ENCODE assay signal across 1 cellular context in the genomic region with DNA sequence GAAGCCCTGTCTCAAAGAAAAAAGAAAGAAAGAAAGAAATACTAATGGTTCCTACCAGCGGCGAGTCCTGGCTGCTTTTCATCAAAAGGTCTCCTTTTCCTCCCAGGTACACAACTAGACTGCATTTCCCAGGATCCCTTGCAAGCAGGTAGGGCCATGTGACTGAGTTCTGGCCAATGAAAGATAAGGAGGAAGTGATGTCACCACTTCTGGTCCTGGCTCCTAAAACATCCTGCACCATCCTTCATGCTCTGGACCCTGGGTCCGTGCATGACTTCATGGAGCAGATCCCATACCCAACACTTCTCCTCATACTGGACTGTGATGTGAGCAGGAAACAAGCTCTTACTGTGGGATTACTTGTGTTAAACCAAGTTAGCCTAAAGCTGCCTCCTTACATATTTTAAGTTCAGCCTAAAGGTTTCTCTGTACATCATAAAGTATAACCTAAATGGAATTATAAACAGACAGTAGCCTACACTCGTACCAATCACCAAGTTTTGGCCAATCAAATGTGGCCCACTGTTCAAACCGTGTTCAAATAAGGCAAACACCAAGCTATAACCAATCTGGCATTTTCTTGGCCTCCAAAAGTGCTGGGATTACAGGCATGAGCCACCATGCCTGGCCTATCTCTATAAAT.
TF ChIP-seq lines count a peak whose summit lies in the region.

No MANE protein-coding gene starts in this region.

TF ChIP-seq in K562, 482 proteins besides CTCF, POLR2A, EP300 and RAD21 (continued from another document and continues in another):
- TF ChIP-seq, protein P1, sequence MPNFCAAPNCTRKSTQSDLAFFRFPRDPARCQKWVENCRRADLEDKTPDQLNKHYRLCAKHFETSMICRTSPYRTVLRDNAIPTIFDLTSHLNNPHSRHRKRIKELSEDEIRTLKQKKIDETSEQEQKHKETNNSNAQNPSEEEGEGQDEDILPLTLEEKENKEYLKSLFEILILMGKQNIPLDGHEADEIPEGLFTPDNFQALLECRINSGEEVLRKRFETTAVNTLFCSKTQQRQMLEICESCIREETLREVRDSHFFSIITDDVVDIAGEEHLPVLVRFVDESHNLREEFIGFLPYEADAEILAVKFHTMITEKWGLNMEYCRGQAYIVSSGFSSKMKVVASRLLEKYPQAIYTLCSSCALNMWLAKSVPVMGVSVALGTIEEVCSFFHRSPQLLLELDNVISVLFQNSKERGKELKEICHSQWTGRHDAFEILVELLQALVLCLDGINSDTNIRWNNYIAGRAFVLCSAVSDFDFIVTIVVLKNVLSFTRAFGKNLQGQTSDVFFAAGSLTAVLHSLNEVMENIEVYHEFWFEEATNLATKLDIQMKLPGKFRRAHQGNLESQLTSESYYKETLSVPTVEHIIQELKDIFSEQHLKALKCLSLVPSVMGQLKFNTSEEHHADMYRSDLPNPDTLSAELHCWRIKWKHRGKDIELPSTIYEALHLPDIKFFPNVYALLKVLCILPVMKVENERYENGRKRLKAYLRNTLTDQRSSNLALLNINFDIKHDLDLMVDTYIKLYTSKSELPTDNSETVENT (CRISPR knock-in tag; IDR thresholded peaks at IDR 0.05) = no peak
- TF ChIP-seq ZNF41 (CRISPR knock-in tag; conservative IDR thresholded peaks at IDR 0.05) (no peak), CTBP1 (IDR thresholded peaks at IDR 0.05; ENCODE audit: borderline replicate concordance) (peak; percentile 15; the same call in 1 of the 2 replicates), NEUROD1 (IDR thresholded peaks at IDR 0.05; ENCODE audit: borderline replicate concordance, low read depth, low read length, partially characterized antibody) (peak; percentile 24), CBX1 (IDR thresholded peaks at IDR 0.05; ENCODE audit: low read depth) (no peak), NCOR1 (IDR thresholded peaks at IDR 0.05) (no peak), FOXK2 (conservative IDR thresholded peaks at IDR 0.05 in 1 of 2, IDR thresholded peaks at IDR 0.05 in 1 of 2; ENCODE audit: low read depth in 2 of 2) (no peak), ZNF79 (CRISPR knock-in tag; IDR thresholded peaks at IDR 0.05; ENCODE audit: low read depth) (no peak), RBM25 (IDR thresholded peaks at IDR 0.05; ENCODE audit: low read depth, low read length, severe bottlenecking) (peak; percentile 50), TRIM28 (IDR thresholded peaks at IDR 0.05) (0 out of 2 replicates have a peak, but pooled peaks have one; percentile 19), ZNF3 (CRISPR knock-in tag; IDR thresholded peaks at IDR 0.05) (no peak), ZEB2 (IDR thresholded peaks at IDR 0.05) (no peak), U2AF1 (optimal IDR thresholded peaks at IDR 0.05; ENCODE audit: low read depth, low read length) (no peak), TCF3 (CRISPR knock-in tag; IDR thresholded peaks at IDR 0.05) (no peak), ZNF445 (CRISPR knock-in tag; IDR thresholded peaks at IDR 0.05; ENCODE audit: low read depth) (no peak), U2AF2 (optimal IDR thresholded peaks at IDR 0.05; ENCODE audit: low read depth, low read length) (no peak), ZNF347 (CRISPR knock-in tag; IDR thresholded peaks at IDR 0.05; ENCODE audit: low read depth) (no peak), MBD2 (IDR thresholded peaks at IDR 0.05; ENCODE audit: borderline replicate concordance, low read depth) (peak; percentile 78), NFIX (CRISPR knock-in tag; IDR thresholded peaks at IDR 0.05; ENCODE audit: low read depth) (no peak), THRAP3 (IDR thresholded peaks at IDR 0.05; ENCODE audit: borderline replicate concordance) (no peak), ZNF695 (CRISPR knock-in tag; IDR thresholded peaks at IDR 0.05) (no peak), HDAC3 (IDR thresholded peaks at IDR 0.05; ENCODE audit: borderline replicate concordance, partially characterized antibody) (no peak), SPI1 (IDR thresholded peaks at IDR 0.05; ENCODE audit: borderline replicate concordance, low read depth, low read length) (peak; percentile 67; the same call in 1 of the 2 replicates), SMARCB1 (IDR thresholded peaks at IDR 0.05; ENCODE audit: insufficient read length, low read depth) (no peak)
- TF ChIP-seq, protein P2, sequence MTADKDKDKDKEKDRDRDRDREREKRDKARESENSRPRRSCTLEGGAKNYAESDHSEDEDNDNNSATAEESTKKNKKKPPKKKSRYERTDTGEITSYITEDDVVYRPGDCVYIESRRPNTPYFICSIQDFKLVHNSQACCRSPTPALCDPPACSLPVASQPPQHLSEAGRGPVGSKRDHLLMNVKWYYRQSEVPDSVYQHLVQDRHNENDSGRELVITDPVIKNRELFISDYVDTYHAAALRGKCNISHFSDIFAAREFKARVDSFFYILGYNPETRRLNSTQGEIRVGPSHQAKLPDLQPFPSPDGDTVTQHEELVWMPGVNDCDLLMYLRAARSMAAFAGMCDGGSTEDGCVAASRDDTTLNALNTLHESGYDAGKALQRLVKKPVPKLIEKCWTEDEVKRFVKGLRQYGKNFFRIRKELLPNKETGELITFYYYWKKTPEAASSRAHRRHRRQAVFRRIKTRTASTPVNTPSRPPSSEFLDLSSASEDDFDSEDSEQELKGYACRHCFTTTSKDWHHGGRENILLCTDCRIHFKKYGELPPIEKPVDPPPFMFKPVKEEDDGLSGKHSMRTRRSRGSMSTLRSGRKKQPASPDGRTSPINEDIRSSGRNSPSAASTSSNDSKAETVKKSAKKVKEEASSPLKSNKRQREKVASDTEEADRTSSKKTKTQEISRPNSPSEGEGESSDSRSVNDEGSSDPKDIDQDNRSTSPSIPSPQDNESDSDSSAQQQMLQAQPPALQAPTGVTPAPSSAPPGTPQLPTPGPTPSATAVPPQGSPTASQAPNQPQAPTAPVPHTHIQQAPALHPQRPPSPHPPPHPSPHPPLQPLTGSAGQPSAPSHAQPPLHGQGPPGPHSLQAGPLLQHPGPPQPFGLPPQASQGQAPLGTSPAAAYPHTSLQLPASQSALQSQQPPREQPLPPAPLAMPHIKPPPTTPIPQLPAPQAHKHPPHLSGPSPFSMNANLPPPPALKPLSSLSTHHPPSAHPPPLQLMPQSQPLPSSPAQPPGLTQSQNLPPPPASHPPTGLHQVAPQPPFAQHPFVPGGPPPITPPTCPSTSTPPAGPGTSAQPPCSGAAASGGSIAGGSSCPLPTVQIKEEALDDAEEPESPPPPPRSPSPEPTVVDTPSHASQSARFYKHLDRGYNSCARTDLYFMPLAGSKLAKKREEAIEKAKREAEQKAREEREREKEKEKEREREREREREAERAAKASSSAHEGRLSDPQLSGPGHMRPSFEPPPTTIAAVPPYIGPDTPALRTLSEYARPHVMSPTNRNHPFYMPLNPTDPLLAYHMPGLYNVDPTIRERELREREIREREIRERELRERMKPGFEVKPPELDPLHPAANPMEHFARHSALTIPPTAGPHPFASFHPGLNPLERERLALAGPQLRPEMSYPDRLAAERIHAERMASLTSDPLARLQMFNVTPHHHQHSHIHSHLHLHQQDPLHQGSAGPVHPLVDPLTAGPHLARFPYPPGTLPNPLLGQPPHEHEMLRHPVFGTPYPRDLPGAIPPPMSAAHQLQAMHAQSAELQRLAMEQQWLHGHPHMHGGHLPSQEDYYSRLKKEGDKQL (CRISPR knock-in tag; IDR thresholded peaks at IDR 0.05; ENCODE audit: borderline replicate concordance) = no peak
- TF ChIP-seq, protein P3, sequence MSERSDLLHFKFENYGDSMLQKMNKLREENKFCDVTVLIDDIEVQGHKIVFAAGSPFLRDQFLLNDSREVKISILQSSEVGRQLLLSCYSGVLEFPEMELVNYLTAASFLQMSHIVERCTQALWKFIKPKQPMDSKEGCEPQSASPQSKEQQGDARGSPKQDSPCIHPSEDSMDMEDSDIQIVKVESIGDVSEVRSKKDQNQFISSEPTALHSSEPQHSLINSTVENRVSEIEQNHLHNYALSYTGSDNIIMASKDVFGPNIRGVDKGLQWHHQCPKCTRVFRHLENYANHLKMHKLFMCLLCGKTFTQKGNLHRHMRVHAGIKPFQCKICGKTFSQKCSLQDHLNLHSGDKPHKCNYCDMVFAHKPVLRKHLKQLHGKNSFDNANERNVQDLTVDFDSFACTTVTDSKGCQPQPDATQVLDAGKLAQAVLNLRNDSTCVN (CRISPR knock-in tag; IDR thresholded peaks at IDR 0.05) = no peak
- TF ChIP-seq, protein P4, sequence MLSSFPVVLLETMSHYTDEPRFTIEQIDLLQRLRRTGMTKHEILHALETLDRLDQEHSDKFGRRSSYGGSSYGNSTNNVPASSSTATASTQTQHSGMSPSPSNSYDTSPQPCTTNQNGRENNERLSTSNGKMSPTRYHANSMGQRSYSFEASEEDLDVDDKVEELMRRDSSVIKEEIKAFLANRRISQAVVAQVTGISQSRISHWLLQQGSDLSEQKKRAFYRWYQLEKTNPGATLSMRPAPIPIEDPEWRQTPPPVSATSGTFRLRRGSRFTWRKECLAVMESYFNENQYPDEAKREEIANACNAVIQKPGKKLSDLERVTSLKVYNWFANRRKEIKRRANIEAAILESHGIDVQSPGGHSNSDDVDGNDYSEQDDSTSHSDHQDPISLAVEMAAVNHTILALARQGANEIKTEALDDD (IDR thresholded peaks at IDR 0.05) = no peak
- TF ChIP-seq, protein P5, sequence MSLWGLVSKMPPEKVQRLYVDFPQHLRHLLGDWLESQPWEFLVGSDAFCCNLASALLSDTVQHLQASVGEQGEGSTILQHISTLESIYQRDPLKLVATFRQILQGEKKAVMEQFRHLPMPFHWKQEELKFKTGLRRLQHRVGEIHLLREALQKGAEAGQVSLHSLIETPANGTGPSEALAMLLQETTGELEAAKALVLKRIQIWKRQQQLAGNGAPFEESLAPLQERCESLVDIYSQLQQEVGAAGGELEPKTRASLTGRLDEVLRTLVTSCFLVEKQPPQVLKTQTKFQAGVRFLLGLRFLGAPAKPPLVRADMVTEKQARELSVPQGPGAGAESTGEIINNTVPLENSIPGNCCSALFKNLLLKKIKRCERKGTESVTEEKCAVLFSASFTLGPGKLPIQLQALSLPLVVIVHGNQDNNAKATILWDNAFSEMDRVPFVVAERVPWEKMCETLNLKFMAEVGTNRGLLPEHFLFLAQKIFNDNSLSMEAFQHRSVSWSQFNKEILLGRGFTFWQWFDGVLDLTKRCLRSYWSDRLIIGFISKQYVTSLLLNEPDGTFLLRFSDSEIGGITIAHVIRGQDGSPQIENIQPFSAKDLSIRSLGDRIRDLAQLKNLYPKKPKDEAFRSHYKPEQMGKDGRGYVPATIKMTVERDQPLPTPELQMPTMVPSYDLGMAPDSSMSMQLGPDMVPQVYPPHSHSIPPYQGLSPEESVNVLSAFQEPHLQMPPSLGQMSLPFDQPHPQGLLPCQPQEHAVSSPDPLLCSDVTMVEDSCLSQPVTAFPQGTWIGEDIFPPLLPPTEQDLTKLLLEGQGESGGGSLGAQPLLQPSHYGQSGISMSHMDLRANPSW (CRISPR knock-in tag; IDR thresholded peaks at IDR 0.05) = no peak
- TF ChIP-seq, protein P6, sequence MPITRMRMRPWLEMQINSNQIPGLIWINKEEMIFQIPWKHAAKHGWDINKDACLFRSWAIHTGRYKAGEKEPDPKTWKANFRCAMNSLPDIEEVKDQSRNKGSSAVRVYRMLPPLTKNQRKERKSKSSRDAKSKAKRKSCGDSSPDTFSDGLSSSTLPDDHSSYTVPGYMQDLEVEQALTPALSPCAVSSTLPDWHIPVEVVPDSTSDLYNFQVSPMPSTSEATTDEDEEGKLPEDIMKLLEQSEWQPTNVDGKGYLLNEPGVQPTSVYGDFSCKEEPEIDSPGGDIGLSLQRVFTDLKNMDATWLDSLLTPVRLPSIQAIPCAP (CRISPR knock-in tag; IDR thresholded peaks at IDR 0.05; ENCODE audit: borderline replicate concordance) = no peak
- TF ChIP-seq, protein P7, sequence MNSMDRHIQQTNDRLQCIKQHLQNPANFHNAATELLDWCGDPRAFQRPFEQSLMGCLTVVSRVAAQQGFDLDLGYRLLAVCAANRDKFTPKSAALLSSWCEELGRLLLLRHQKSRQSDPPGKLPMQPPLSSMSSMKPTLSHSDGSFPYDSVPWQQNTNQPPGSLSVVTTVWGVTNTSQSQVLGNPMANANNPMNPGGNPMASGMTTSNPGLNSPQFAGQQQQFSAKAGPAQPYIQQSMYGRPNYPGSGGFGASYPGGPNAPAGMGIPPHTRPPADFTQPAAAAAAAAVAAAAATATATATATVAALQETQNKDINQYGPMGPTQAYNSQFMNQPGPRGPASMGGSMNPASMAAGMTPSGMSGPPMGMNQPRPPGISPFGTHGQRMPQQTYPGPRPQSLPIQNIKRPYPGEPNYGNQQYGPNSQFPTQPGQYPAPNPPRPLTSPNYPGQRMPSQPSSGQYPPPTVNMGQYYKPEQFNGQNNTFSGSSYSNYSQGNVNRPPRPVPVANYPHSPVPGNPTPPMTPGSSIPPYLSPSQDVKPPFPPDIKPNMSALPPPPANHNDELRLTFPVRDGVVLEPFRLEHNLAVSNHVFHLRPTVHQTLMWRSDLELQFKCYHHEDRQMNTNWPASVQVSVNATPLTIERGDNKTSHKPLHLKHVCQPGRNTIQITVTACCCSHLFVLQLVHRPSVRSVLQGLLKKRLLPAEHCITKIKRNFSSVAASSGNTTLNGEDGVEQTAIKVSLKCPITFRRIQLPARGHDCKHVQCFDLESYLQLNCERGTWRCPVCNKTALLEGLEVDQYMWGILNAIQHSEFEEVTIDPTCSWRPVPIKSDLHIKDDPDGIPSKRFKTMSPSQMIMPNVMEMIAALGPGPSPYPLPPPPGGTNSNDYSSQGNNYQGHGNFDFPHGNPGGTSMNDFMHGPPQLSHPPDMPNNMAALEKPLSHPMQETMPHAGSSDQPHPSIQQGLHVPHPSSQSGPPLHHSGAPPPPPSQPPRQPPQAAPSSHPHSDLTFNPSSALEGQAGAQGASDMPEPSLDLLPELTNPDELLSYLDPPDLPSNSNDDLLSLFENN (IDR thresholded peaks at IDR 0.05; ENCODE audit: low read depth in 2 of 2, low read length in 2 of 2) = no peak
- TF ChIP-seq, protein P8, sequence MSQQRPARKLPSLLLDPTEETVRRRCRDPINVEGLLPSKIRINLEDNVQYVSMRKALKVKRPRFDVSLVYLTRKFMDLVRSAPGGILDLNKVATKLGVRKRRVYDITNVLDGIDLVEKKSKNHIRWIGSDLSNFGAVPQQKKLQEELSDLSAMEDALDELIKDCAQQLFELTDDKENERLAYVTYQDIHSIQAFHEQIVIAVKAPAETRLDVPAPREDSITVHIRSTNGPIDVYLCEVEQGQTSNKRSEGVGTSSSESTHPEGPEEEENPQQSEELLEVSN (IDR thresholded peaks at IDR 0.05; ENCODE audit: borderline replicate concordance in 1 of 2, extremely low read depth in 1 of 2, insufficient read depth in 1 of 2, insufficient read length in 1 of 2, low read depth in 1 of 2, low read length in 1 of 2, poor library complexity in 1 of 2, severe bottlenecking in 1 of 2) = no peak
- TF ChIP-seq, protein P9, sequence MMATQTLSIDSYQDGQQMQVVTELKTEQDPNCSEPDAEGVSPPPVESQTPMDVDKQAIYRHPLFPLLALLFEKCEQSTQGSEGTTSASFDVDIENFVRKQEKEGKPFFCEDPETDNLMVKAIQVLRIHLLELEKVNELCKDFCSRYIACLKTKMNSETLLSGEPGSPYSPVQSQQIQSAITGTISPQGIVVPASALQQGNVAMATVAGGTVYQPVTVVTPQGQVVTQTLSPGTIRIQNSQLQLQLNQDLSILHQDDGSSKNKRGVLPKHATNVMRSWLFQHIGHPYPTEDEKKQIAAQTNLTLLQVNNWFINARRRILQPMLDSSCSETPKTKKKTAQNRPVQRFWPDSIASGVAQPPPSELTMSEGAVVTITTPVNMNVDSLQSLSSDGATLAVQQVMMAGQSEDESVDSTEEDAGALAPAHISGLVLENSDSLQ (IDR thresholded peaks at IDR 0.05) = no peak
- TF ChIP-seq, protein P10, sequence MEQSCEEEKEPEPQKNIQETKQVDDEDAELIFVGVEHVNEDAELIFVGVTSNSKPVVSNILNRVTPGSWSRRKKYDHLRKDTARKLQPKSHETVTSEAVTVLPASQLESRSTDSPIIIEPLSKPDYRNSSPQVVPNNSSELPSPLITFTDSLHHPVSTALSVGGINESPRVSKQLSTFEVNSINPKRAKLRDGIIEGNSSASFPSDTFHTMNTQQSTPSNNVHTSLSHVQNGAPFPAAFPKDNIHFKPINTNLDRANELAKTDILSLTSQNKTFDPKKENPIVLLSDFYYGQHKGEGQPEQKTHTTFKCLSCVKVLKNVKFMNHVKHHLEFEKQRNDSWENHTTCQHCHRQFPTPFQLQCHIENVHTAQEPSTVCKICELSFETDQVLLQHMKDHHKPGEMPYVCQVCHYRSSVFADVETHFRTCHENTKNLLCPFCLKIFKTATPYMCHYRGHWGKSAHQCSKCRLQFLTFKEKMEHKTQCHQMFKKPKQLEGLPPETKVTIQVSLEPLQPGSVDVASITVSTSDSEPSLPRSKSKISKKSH (CRISPR knock-in tag; IDR thresholded peaks at IDR 0.05) = no peak
